In genomic region chr1:41103761-41104160, GRCh38 we compare ENCODE assay signal across 1 cellular context.
TF ChIP-seq lines count a peak whose summit lies in the region.

No MANE protein-coding gene starts in this region.

TF ChIP-seq in K562, 482 proteins besides CTCF, POLR2A, EP300 and RAD21 (continued from another document):
- no peak for TF ChIP-seq HEY1 (CRISPR knock-in tag; IDR thresholded peaks at IDR 0.05; ENCODE audit: borderline replicate concordance)
- no peak for TF ChIP-seq MTA3 (IDR thresholded peaks at IDR 0.05; ENCODE audit: borderline replicate concordance)
